In the genomic region with DNA sequence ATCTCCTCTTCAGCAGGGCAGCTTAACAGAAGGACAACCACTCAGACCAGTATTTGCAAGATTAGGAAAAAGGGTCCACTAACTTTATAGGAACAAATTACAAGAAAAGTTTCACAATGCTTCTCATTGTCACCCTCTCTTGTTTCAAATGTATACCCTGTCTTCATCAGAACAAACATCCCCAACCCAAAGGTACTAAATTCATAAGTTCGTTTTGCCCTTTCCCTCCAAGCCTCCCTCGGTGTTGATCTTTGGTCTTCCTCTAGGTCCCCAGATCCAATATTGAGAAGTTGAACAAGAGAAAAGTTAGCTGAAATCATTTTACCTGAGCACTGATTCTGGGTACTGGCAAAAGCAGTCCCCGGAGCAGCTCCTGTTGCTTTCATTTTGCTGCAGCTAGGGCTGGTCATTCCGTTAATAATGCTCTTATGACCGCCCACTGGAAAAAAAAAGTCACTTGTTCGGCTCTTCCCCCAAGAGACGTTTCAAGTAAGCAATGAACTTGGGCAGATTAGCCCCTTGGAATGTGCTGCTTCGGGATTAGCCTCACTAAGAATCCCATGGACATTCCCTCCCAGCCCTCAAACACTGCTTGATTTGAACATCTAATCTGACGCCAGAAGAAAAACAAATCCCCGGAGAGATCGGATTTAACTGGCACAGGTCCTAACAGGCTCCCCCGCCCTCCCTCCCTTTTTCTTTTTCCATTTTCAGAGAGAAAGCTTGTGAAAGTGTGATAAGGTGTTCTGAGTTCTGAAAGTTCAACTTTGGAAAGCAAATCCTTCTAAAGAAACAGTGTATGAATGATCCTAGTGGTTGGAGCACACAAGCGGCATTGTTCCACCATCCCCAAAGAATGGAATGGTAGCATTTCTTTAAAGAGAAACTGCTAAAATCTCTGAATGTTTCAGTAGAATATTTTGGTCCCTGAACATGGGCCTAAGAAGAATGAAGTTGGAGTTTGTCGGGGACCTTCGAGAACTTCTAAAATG, we compare ENCODE assay signal across 10 cellular contexts.
DNase-seq lines count a peak whose midpoint lies in the region; ATAC-seq and TF ChIP-seq lines count a peak whose summit lies in the region.
"Had no signal": no experiment of that assay in that cellular context is flagged by ENCODE, and none has a peak within 500 bp of the region (broad histone marks: within the 10 kb centered on the region; RNA-seq: fewer than 3 reads in every experiment).

No MANE protein-coding gene starts in this region.

- no peaks in the 10 kb centered on the region for H3K4me1 ChIP-seq in adrenal gland (replicated peaks in 1 of 2)

- H3K27me3 ChIP-seq in adrenal gland, result no peaks in the 10 kb centered on the region
- H3K27me3 ChIP-seq: neutrophil had no signal

- intact Hi-C loops in adrenal gland (cut with DNase I), result no loop called here
- intact Hi-C loops in left cardiac atrium (cut with DNase I), result no loop called here

- DNase-seq in AG09309 (ENCODE audit: low read depth) (no peak), adrenal gland (peak; percentile 15 to 53 (median 31)), left cardiac atrium (peak; percentile 25), pulmonary artery endothelial cell (ENCODE audit: low read depth, low spot score) (peak; percentile 45), pons (ENCODE audit: low spot score) (no peak), SHP77 (lab: John Stamatoyannopoulos, UW) (no peak), SW480 (ENCODE audit: low spot score) (no peak)
- DNase-seq: CD4-positive, alpha-beta T cell had no signal

- 42 to 57% (median 48%) methylated on average over 15 of the region's 15 CpGs for WGBS in adrenal gland, 4 donors

- no peaks in the 10 kb centered on the region for H3K36me3 ChIP-seq in adrenal gland (replicated peaks in 1 of 2)
- H3K36me3 ChIP-seq: neutrophil had no signal

- TF ChIP-seq POLR2A in adrenal gland (IDR thresholded peaks at IDR 0.05), result peak in 1 of 2 donors; percentile 50

- peak overlapping the region; percentile 28 for H3K4me3 ChIP-seq in AG09309 (ENCODE audit: control insufficient read depth, low read depth, low read length)
- peak overlapping the region in 3 of 4 donors; percentile 7 to 49 (median 15) for H3K4me3 ChIP-seq in adrenal gland

- peak overlapping the region in 3 of 5 donors; percentile 56 to 73 (median 62) for H3K27ac ChIP-seq in adrenal gland
- H3K27ac ChIP-seq: neutrophil had no signal

- no peaks in the 10 kb centered on the region for H3K9me3 ChIP-seq in adrenal gland (replicated peaks in 1 of 3)
- H3K9me3 ChIP-seq: neutrophil had no signal

- TF ChIP-seq CTCF in AG09309 (IDR thresholded peaks at IDR 0.05; ENCODE audit: control insufficient read depth, insufficient read depth, low read depth, low read length, missing control alignments) (no peak), adrenal gland (IDR thresholded peaks at IDR 0.05) (no peak)

- ATAC-seq in left cardiac atrium, result peak; percentile 89 to 91
- ATAC-seq in GM19467 (IDR thresholded peaks at IDR 0.05; ENCODE audit: unreplicated experiment), result no peak

Comparison
In these comparisons a context has a peak if more than half of its experiments do, and no peak if none do; other contexts are left out.
1. DNase-seq: peak in adrenal gland (7 of 7), left cardiac atrium (single experiment) and pulmonary artery endothelial cell (single experiment); none in AG09309 (single experiment), pons (single experiment), SHP77 (0 of 2) and SW480 (single experiment).